In the genomic region with DNA sequence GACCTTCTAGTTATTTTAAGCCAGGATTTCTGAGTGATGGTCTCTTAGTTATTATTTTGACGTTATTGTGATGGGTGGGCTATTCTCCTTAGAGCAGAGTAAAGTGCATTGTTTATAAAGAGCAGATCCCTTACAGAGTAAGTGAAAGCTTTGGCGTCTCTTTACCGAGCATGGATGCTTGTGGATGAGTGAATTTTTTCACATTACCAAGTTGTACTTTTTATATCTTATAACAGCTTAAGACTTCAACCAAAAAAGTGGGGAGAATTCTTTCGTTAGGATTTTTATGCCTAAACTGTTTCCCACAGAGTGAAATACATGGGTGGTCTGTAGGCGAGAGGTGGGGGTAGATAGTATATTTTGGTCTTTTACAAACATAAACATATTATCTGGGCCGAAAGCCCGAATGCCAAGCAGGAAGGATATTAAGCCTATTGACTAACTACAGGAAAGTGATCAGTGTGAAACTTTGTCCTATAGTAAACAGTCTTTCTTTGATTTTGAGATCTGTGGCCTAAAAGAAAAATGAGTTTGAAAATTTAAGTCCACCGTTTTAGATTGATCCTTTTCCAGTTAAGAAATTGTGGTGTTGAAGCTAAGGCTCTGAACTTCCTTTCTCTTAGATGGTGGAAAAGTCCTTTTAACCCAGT, we compare ENCODE assay signal across 1 cellular context.
TF ChIP-seq lines count a peak whose summit lies in the region.

No MANE protein-coding gene starts in this region.

TF ChIP-seq in GM23338, 12 proteins besides CTCF, POLR2A, EP300 and RAD21 (continued from another document):
- TF ChIP-seq, protein P1, sequence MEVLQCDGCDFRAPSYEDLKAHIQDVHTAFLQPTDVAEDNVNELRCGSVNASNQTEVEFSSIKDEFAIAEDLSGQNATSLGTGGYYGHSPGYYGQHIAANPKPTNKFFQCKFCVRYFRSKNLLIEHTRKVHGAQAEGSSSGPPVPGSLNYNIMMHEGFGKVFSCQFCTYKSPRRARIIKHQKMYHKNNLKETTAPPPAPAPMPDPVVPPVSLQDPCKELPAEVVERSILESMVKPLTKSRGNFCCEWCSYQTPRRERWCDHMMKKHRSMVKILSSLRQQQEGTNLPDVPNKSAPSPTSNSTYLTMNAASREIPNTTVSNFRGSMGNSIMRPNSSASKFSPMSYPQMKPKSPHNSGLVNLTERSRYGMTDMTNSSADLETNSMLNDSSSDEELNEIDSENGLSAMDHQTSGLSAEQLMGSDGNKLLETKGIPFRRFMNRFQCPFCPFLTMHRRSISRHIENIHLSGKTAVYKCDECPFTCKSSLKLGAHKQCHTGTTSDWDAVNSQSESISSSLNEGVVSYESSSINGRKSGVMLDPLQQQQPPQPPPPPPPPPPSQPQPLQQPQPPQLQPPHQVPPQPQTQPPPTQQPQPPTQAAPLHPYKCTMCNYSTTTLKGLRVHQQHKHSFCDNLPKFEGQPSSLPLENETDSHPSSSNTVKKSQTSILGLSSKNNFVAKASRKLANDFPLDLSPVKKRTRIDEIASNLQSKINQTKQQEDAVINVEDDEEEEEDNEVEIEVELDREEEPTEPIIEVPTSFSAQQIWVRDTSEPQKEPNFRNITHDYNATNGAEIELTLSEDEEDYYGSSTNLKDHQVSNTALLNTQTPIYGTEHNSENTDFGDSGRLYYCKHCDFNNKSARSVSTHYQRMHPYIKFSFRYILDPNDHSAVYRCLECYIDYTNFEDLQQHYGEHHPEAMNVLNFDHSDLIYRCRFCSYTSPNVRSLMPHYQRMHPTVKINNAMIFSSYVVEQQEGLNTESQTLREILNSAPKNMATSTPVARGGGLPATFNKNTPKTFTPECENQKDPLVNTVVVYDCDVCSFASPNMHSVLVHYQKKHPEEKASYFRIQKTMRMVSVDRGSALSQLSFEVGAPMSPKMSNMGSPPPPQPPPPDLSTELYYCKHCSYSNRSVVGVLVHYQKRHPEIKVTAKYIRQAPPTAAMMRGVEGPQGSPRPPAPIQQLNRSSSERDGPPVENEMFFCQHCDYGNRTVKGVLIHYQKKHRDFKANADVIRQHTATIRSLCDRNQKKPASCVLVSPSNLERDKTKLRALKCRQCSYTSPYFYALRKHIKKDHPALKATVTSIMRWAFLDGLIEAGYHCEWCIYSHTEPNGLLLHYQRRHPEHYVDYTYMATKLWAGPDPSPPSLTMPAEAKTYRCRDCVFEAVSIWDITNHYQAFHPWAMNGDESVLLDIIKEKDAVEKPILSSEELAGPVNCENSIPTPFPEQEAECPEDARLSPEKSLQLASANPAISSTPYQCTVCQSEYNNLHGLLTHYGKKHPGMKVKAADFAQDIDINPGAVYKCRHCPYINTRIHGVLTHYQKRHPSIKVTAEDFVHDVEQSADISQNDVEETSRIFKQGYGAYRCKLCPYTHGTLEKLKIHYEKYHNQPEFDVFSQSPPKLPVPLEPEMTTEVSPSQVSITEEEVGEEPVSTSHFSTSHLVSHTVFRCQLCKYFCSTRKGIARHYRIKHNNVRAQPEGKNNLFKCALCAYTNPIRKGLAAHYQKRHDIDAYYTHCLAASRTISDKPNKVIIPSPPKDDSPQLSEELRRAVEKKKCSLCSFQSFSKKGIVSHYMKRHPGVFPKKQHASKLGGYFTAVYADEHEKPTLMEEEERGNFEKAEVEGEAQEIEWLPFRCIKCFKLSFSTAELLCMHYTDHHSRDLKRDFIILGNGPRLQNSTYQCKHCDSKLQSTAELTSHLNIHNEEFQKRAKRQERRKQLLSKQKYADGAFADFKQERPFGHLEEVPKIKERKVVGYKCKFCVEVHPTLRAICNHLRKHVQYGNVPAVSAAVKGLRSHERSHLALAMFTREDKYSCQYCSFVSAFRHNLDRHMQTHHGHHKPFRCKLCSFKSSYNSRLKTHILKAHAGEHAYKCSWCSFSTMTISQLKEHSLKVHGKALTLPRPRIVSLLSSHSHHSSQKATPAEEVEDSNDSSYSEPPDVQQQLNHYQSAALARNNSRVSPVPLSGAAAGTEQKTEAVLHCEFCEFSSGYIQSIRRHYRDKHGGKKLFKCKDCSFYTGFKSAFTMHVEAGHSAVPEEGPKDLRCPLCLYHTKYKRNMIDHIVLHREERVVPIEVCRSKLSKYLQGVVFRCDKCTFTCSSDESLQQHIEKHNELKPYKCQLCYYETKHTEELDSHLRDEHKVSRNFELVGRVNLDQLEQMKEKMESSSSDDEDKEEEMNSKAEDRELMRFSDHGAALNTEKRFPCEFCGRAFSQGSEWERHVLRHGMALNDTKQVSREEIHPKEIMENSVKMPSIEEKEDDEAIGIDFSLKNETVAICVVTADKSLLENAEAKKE (CRISPR knock-in tag; IDR thresholded peaks at IDR 0.05): no peak
- TF ChIP-seq ZNF114 (CRISPR knock-in tag; IDR thresholded peaks at IDR 0.05) (no peak), STAT1 (IDR thresholded peaks at IDR 0.05; ENCODE audit: unreplicated experiment) (no peak)
